Comparison of ENCODE assay signal across 8 cellular contexts in the genomic region with DNA sequence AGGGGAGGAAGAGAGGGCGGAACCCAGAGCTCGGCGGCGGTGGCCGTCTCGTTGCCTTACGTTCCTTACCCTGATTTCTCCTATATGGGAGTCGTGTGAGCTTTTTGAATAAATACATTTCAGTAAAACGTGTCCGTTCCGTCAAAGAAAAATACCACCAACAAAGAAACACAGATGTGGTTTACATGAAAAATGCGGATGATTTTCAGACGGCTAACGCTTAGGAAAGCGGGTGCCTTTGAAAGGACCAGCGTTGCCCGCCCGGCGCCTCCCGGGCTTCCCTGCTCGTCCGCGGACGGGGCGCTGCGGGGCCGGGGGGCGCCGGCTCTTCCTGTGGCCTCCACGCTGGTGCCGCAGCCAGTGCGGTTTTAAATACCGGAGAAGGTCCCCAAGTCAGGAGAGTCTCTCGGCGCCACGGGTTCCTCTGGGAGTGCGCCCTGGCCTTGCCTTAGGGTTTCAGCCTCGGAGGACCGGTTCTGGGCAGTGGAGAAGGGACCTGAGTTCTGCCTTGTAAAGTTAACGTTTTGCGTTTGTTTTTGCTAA. TPM values are rescaled to one million over a fixed set of nuclear protein-coding genes. Genes with fewer than 3 reads are reported as not detected.
A peak's percentile ranks its signal among the peaks of the same experiment; 100 is the strongest.
DNase-seq lines count a peak whose midpoint lies in the region; ATAC-seq, FAIRE-seq and TF ChIP-seq lines count a peak whose summit lies in the region.

No MANE protein-coding gene starts in this region.

- DNase-seq in LNCaP clone FGC (ENCODE audit: low read depth): no peak
- peak; percentile 32 for DNase-seq in colonic mucosa
- DNase-seq in HepG2 (ENCODE audit: low spot score): peak; percentile 30
- peak; percentile 37 for DNase-seq in stimulated activated CD4-positive, alpha-beta T cell treated with anti-CD3 and anti-CD28 coated beads, Interleukin-4, amount 100 ng/mL, for 24 hours
- no peak for DNase-seq in HK-2 (ENCODE audit: unreplicated experiment)

- H3F3A ChIP-seq in DOHH2 (ENCODE audit: control insufficient read depth, insufficient read depth): peaks cover 35% of the 10 kb centered on the region

- TF ChIP-seq EP300 in HepG2 (IDR thresholded peaks at IDR 0.05; ENCODE audit: low read depth in 2 of 2, low read length in 2 of 2) (no peak), HepG2 (CRISPR knock-in tag; IDR thresholded peaks at IDR 0.05; ENCODE audit: borderline replicate concordance) (no peak)

- TF ChIP-seq RAD21 in HepG2 (CRISPR knock-in tag; IDR thresholded peaks at IDR 0.05): no peak

- TF ChIP-seq CTCF in DOHH2 (IDR thresholded peaks at IDR 0.05; ENCODE audit: low read depth, low read length, poor library complexity, severe bottlenecking): no peak
- no peak for TF ChIP-seq CTCF in LNCaP clone FGC (IDR thresholded peaks at IDR 0.05; ENCODE audit: control insufficient read depth, extremely low read depth, insufficient read depth)
- no peak for TF ChIP-seq CTCF in VCaP (conservative IDR thresholded peaks at IDR 0.05)
- TF ChIP-seq CTCF in colonic mucosa (IDR thresholded peaks at IDR 0.05): no peak
- TF ChIP-seq CTCF in HepG2 (CRISPR knock-in tag; IDR thresholded peaks at IDR 0.05): no peak

- H3K4me3 ChIP-seq in DOHH2 (ENCODE audit: low read length): peak overlapping the region; percentile 78
- peak overlapping the region; percentile 77 for H3K4me3 ChIP-seq in LNCaP clone FGC (ENCODE audit: low read depth, low read length)
- H3K4me3 ChIP-seq in colonic mucosa: peak overlapping the region; percentile 64
- peak overlapping the region; percentile 83 to 98 (median 90) for H3K4me3 ChIP-seq in HepG2 (replicated peaks in 1 of 3; ENCODE audit: insufficient read depth in 1 of 3, low read depth in 2 of 3, low read length in 3 of 3)

- peaks cover 52% of the 10 kb centered on the region for H3K79me2 ChIP-seq in DOHH2 (ENCODE audit: control insufficient read depth, low read length)
- peaks cover 37% of the 10 kb centered on the region for H3K79me2 ChIP-seq in HepG2 (ENCODE audit: insufficient read depth, low read length)

- under 1% methylated on average over 32 of the region's 41 CpGs for WGBS in HepG2 (ENCODE audit: low lambda C conversion rate)

- peak overlapping the region; percentile 78 for H3K4me2 ChIP-seq in DOHH2 (ENCODE audit: low read length)
- peak overlapping the region; percentile 78 for H3K4me2 ChIP-seq in HepG2 (ENCODE audit: low read depth, low read length)

- H3K27ac ChIP-seq in DOHH2 (ENCODE audit: low read depth, low read length) (peak overlapping the region; percentile 95), VCaP (peak overlapping the region; percentile 85), colonic mucosa (peak overlapping the region; percentile 97), HepG2 (ENCODE audit: extremely low read length, insufficient read depth, low read length) (peak overlapping the region; percentile 88)

- FAIRE-seq in HepG2 (lab: Jason Lieb, UNC): peak; percentile 37

- POLR2A ChIA-PET in HepG2 (lab: Yijun Ruan, JAX): interaction anchor here (0.8 to 2.7 kb wide), 8 partner anchors 12 to 52 kb away, joined by 3 to 15 read pairs (median 5); partner anchors contain the start of gene CHAMP1

- in situ Hi-C loops in HepG2 (cut with HindIII; ENCODE audit: extremely low pct_ligation_motif_present, low pct_unique_long_range_greater_than_20kb): no loop called here

- H3K4me1 ChIP-seq in DOHH2 (ENCODE audit: control insufficient read depth, low read length) (peaks cover 28% of the 10 kb centered on the region), colonic mucosa (peaks cover 6% of the 10 kb centered on the region), HepG2 (ENCODE audit: insufficient read depth, low read length) (peaks cover 45% of the 10 kb centered on the region)

- BruUV-seq in HepG2 (replicated peaks; lab: Mats Ljungman, UMichigan): no TSS peak

- CTCF ChIA-PET in HepG2 (lab: Yijun Ruan, JAX; ENCODE audit: low intra/inter-chr PET ratio, low total read pairs): no interaction called here

- ATAC-seq in GM21619 (IDR thresholded peaks at IDR 0.05; ENCODE audit: unreplicated experiment) (peak; percentile 22), HepG2 (peak; percentile 63)

- peaks cover 63% of the 10 kb centered on the region for H3K36me3 ChIP-seq in DOHH2 (ENCODE audit: control insufficient read depth, low read length)
- no peaks in the 10 kb centered on the region for H3K36me3 ChIP-seq in colonic mucosa
- H3K36me3 ChIP-seq in HepG2 (replicated peaks in 1 of 2; ENCODE audit: control insufficient read depth in 1 of 2, insufficient read depth in 2 of 2, low read length in 2 of 2): peaks cover 7 to 31% of the 10 kb centered on the region in 2 experiments; a peak in 4 of 5 replicates

- no peaks in the 10 kb centered on the region for H3K9me3 ChIP-seq in DOHH2 (ENCODE audit: control insufficient read depth, insufficient read depth, low read length)
- H3K9me3 ChIP-seq in colonic mucosa: no peaks in the 10 kb centered on the region
- H3K9me3 ChIP-seq in HepG2 (ENCODE audit: low read length): no peaks in the 10 kb centered on the region

- no peak for TF ChIP-seq POLR2A in HepG2 (IDR thresholded peaks at IDR 0.05; ENCODE audit: insufficient read depth in 1 of 2, low read depth in 2 of 2, low read length in 2 of 2)

- H3K9me2 ChIP-seq in DOHH2 (replicated peaks; ENCODE audit: control insufficient read depth, low read length): no peaks in the 10 kb centered on the region

- H3K9ac ChIP-seq in colonic mucosa (ENCODE audit: low read depth in 2 of 2, low read length in 2 of 2) (peak overlapping the region; percentile 76 to 81), HepG2 (ENCODE audit: insufficient read depth, low read depth, low read length) (peak overlapping the region; percentile 87)

- H2AFZ ChIP-seq in HepG2 (ENCODE audit: low read length): no peak overlapping the region

- H4K20me1 ChIP-seq in DOHH2 (ENCODE audit: control insufficient read depth, insufficient read depth, low read depth, low read length) (no peaks in the 10 kb centered on the region), HepG2 (ENCODE audit: insufficient read depth, low read length) (peaks cover 7% of the 10 kb centered on the region; the same call in 1 of the 2 replicates)

- H3K27me3 ChIP-seq in DOHH2 (ENCODE audit: control insufficient read depth, low read length): no peaks in the 10 kb centered on the region
- no peaks in the 10 kb centered on the region for H3K27me3 ChIP-seq in colonic mucosa
- H3K27me3 ChIP-seq in HepG2 (ENCODE audit: control insufficient read depth in 1 of 2, insufficient read depth in 2 of 2, low read length in 2 of 2): no peaks in the 10 kb centered on the region; a peak in 1 of 5 replicates

- intact Hi-C loops in colonic mucosa (cut with DNase I): no loop called here
- intact Hi-C loops in HepG2 (cut with micrococcal nuclease; ENCODE audit: unreplicated experiment): no loop called here

RNA-seq across cellular contexts. Expression of gene UPF3A, which starts 0.8 kb away (rescaled TPM):
- total RNA-seq in colonic mucosa (10 to 100 TPM; 22.1 to 29.7 TPM), HepG2 (2016; rRNA removed; fragmentation: Illumina TruSeq; extraction: Trizol) (50.5 and 63.8 TPM in 2 replicates)
- 22.0 TPM in 2 replicates for total RNA-seq in HepG2 (2016; cell fraction: cytosol; rRNA removed; fragmentation: Illumina TruSeq; extraction: Trizol; ENCODE audit: low read depth)
- total RNA-seq in HepG2 (2016; cell fraction: insoluble cytoplasmic fraction; rRNA removed; fragmentation: Illumina TruSeq; extraction: Trizol): 53.4 and 65.3 TPM in 2 replicates
- total RNA-seq in HepG2 (2016; cell fraction: membrane; rRNA removed; fragmentation: Illumina TruSeq; extraction: Trizol): 40.3 and 41.6 TPM in 2 replicates
- total RNA-seq in HepG2 (2016; cell fraction: nucleus; rRNA removed; fragmentation: Illumina TruSeq; extraction: Trizol): 56.7 and 60.9 TPM in 2 replicates
- polyA plus RNA-seq in HepG2 (2011; rRNA removed): 46.7 and 60.2 TPM in 2 replicates
- polyA plus RNA-seq in HepG2 (2011; cell fraction: cytosol; rRNA removed): 32.6 and 34.3 TPM in 2 replicates
- 66.5 and 88.8 TPM in 2 replicates for polyA plus RNA-seq in HepG2 (2011; cell fraction: nucleus; rRNA removed)
- 45.1 and 52.0 TPM in 2 replicates for polyA plus RNA-seq in HepG2 (2012)
- polyA plus RNA-seq in HepG2 (2016; cell fraction: cytosol; fragmentation: Illumina TruSeq; extraction: Trizol; ENCODE audit: low read depth): 26.0 and 27.5 TPM in 2 replicates
- polyA plus RNA-seq in HepG2 (2016; cell fraction: insoluble cytoplasmic fraction; fragmentation: Illumina TruSeq; extraction: Trizol; ENCODE audit: low read depth): 81.1 and 85.3 TPM in 2 replicates
- 38.1 and 40.9 TPM in 2 replicates for polyA plus RNA-seq in HepG2 (2016; cell fraction: membrane; fragmentation: Illumina TruSeq; extraction: Trizol; ENCODE audit: low read depth)
- polyA plus RNA-seq in HepG2 (2016; cell fraction: nucleus; fragmentation: Illumina TruSeq; extraction: Trizol; ENCODE audit: insufficient read depth, low read depth): 191 TPM in 2 replicates
- 14.3 and 25.2 TPM in 2 replicates for polyA minus RNA-seq in HepG2 (2011; rRNA and poly(A)+ RNA removed; ENCODE audit: low replicate concordance)
- polyA minus RNA-seq in HepG2 (2011; cell fraction: cytosol; rRNA and poly(A)+ RNA removed): 10.4 and 12.0 TPM in 2 replicates
- 58.6 and 63.9 TPM in 2 replicates for polyA minus RNA-seq in HepG2 (2011; cell fraction: nucleus; rRNA and poly(A)+ RNA removed)

RNA-seq across cellular contexts. Expression of gene CHAMP1, which starts 32.1 kb away (rescaled TPM):
- total RNA-seq in colonic mucosa (10 to 100 TPM; 13.1 to 19.2 TPM), HepG2 (2016; rRNA removed; fragmentation: Illumina TruSeq; extraction: Trizol) (9.7 and 14.6 TPM in 2 replicates)
- 20.2 and 30.6 TPM in 2 replicates for total RNA-seq in HepG2 (2016; cell fraction: cytosol; rRNA removed; fragmentation: Illumina TruSeq; extraction: Trizol; ENCODE audit: low read depth)
- 8.1 and 12.3 TPM in 2 replicates for total RNA-seq in HepG2 (2016; cell fraction: insoluble cytoplasmic fraction; rRNA removed; fragmentation: Illumina TruSeq; extraction: Trizol)
- 22.3 and 23.9 TPM in 2 replicates for total RNA-seq in HepG2 (2016; cell fraction: membrane; rRNA removed; fragmentation: Illumina TruSeq; extraction: Trizol)
- 8.7 and 11.3 TPM in 2 replicates for total RNA-seq in HepG2 (2016; cell fraction: nucleus; rRNA removed; fragmentation: Illumina TruSeq; extraction: Trizol)
- polyA plus RNA-seq in HepG2 (2011; rRNA removed): 7.9 and 8.4 TPM in 2 replicates
- 7.1 and 9.5 TPM in 2 replicates for polyA plus RNA-seq in HepG2 (2011; cell fraction: cytosol; rRNA removed)
- 7.5 and 7.6 TPM in 2 replicates for polyA plus RNA-seq in HepG2 (2011; cell fraction: nucleus; rRNA removed)
- 9.5 and 13.4 TPM in 2 replicates for polyA plus RNA-seq in HepG2 (2012)
- polyA plus RNA-seq in HepG2 (2016; cell fraction: cytosol; fragmentation: Illumina TruSeq; extraction: Trizol; ENCODE audit: low read depth): 26.2 and 31.0 TPM in 2 replicates
- 26.0 and 33.1 TPM in 2 replicates for polyA plus RNA-seq in HepG2 (2016; cell fraction: insoluble cytoplasmic fraction; fragmentation: Illumina TruSeq; extraction: Trizol; ENCODE audit: low read depth)
- polyA plus RNA-seq in HepG2 (2016; cell fraction: membrane; fragmentation: Illumina TruSeq; extraction: Trizol; ENCODE audit: low read depth): 16.6 and 17.8 TPM in 2 replicates
- 25.6 and 26.9 TPM in 2 replicates for polyA plus RNA-seq in HepG2 (2016; cell fraction: nucleus; fragmentation: Illumina TruSeq; extraction: Trizol; ENCODE audit: insufficient read depth, low read depth)
- 4.3 and 13.1 TPM in 2 replicates for polyA minus RNA-seq in HepG2 (2011; rRNA and poly(A)+ RNA removed; ENCODE audit: low replicate concordance)
- 7.6 and 9.4 TPM in 2 replicates for polyA minus RNA-seq in HepG2 (2011; cell fraction: cytosol; rRNA and poly(A)+ RNA removed)
- polyA minus RNA-seq in HepG2 (2011; cell fraction: nucleus; rRNA and poly(A)+ RNA removed): 10.2 and 12.1 TPM in 2 replicates

RNA-seq across cellular contexts. Expression of gene CDC16, which starts 47.5 kb away (rescaled TPM):
- total RNA-seq in colonic mucosa: 10 to 100 TPM; 35.7 to 47.9 TPM
- 24.2 and 32.7 TPM in 2 replicates for total RNA-seq in HepG2 (2016; rRNA removed; fragmentation: Illumina TruSeq; extraction: Trizol)
- total RNA-seq in HepG2 (2016; cell fraction: cytosol; rRNA removed; fragmentation: Illumina TruSeq; extraction: Trizol; ENCODE audit: low read depth): 13.4 and 15.9 TPM in 2 replicates
- 23.0 and 31.1 TPM in 2 replicates for total RNA-seq in HepG2 (2016; cell fraction: insoluble cytoplasmic fraction; rRNA removed; fragmentation: Illumina TruSeq; extraction: Trizol)
- total RNA-seq in HepG2 (2016; cell fraction: membrane; rRNA removed; fragmentation: Illumina TruSeq; extraction: Trizol): 26.3 and 26.5 TPM in 2 replicates
- total RNA-seq in HepG2 (2016; cell fraction: nucleus; rRNA removed; fragmentation: Illumina TruSeq; extraction: Trizol): 48.0 and 51.8 TPM in 2 replicates
- 57.6 and 60.9 TPM in 2 replicates for polyA plus RNA-seq in HepG2 (2011; rRNA removed)
- 15.5 and 23.3 TPM in 2 replicates for polyA plus RNA-seq in HepG2 (2011; cell fraction: cytosol; rRNA removed)
- 139 and 159 TPM in 2 replicates for polyA plus RNA-seq in HepG2 (2011; cell fraction: nucleus; rRNA removed)
- polyA plus RNA-seq in HepG2 (2012): 40.8 and 45.8 TPM in 2 replicates
- 14.4 and 17.8 TPM in 2 replicates for polyA plus RNA-seq in HepG2 (2016; cell fraction: cytosol; fragmentation: Illumina TruSeq; extraction: Trizol; ENCODE audit: low read depth)
- polyA plus RNA-seq in HepG2 (2016; cell fraction: insoluble cytoplasmic fraction; fragmentation: Illumina TruSeq; extraction: Trizol; ENCODE audit: low read depth): 39.2 and 43.6 TPM in 2 replicates
- 25.2 and 27.1 TPM in 2 replicates for polyA plus RNA-seq in HepG2 (2016; cell fraction: membrane; fragmentation: Illumina TruSeq; extraction: Trizol; ENCODE audit: low read depth)
- 76.5 and 78.3 TPM in 2 replicates for polyA plus RNA-seq in HepG2 (2016; cell fraction: nucleus; fragmentation: Illumina TruSeq; extraction: Trizol; ENCODE audit: insufficient read depth, low read depth)
- polyA minus RNA-seq in HepG2 (2011; rRNA and poly(A)+ RNA removed; ENCODE audit: low replicate concordance): 22.6 and 39.7 TPM in 2 replicates
- 17.0 and 18.2 TPM in 2 replicates for polyA minus RNA-seq in HepG2 (2011; cell fraction: cytosol; rRNA and poly(A)+ RNA removed)
- 132 and 148 TPM in 2 replicates for polyA minus RNA-seq in HepG2 (2011; cell fraction: nucleus; rRNA and poly(A)+ RNA removed)

Comparison
In these comparisons a context has a peak if more than half of its experiments do, and no peak if none do; other contexts are left out.
1. DNase-seq: peak in colonic mucosa (single experiment), HepG2 (single experiment) and stimulated activated CD4-positive, alpha-beta T cell treated with anti-CD3 and anti-CD28 coated beads, Interleukin-4, amount 100 ng/mL, for 24 hours (single experiment); none in LNCaP clone FGC (single experiment) and HK-2 (single experiment).
2. Peak in every context shown above with its lines, with median percentiles within 50 percentile points of each other: H3K27ac ChIP-seq and H3K4me3 ChIP-seq.